ENCODE assay signal across 16 cellular contexts in the genomic region with DNA sequence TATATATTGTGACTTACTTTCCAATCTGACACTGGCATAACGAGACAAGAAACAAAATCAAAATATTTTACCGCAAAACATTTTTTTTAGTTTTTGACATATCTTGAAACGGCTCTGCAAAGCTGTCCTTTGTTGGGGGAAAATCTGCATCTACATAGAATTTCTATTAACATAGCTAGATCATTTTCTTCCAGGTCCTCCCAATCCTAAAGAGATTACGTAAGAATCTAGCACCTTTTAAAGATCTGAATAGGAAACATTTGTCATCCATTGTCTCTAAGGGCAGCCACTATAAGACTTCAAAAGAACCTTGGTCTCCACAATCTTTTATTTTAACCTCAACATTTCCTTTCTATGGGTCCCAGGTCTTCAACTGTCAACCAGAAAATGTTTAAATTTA. TPM values are rescaled to one million over a fixed set of nuclear protein-coding genes. Genes with fewer than 3 reads are reported as not detected.
A peak's percentile ranks its signal among the peaks of the same experiment; 100 is the strongest.
DNase-seq lines count a peak whose midpoint lies in the region; ATAC-seq lines count a peak whose summit lies in the region.
"Had no signal": no experiment of that assay in that cellular context is flagged by ENCODE, and none has a peak within 500 bp of the region (broad histone marks: within the 10 kb centered on the region; RNA-seq: fewer than 3 reads in every experiment).

No MANE protein-coding gene starts in this region.

- H3K27me3 Mint-ChIP-seq in activated naive CD8-positive, alpha-beta T cell: no peaks in the 10 kb centered on the region
- peaks cover 2% of the 10 kb centered on the region for H3K27me3 Mint-ChIP-seq in activated naive CD8-positive, alpha-beta T cell treated with anti-CD3 and anti-CD28 coated beads, Interleukin-2, amount 50 U/mL, for 24 hours
- H3K27me3 Mint-ChIP-seq in T-cell: no peaks in the 10 kb centered on the region
- H3K27me3 Mint-ChIP-seq in immature natural killer cell (ENCODE audit: low read depth in 3 of 3): peaks cover 6 to 12% (median 11%) of the 10 kb centered on the region in 3 donors
- peaks cover 7% of the 10 kb centered on the region for H3K27me3 Mint-ChIP-seq in stimulated activated naive CD8-positive, alpha-beta T cell treated with anti-CD3 and anti-CD28 coated beads, Interleukin-15, amount 100 ng/mL, for 72 hours

- peaks cover 2% of the 10 kb centered on the region for H3K36me3 Mint-ChIP-seq in activated naive CD8-positive, alpha-beta T cell
- H3K36me3 Mint-ChIP-seq in activated naive CD8-positive, alpha-beta T cell treated with anti-CD3 and anti-CD28 coated beads, Interleukin-2, amount 50 U/mL, for 24 hours (ENCODE audit: low read depth): peaks cover 6% of the 10 kb centered on the region
- H3K36me3 Mint-ChIP-seq in T-cell: no peaks in the 10 kb centered on the region
- H3K36me3 Mint-ChIP-seq in immature natural killer cell: peaks cover 0 to 4% (median 0%) of the 10 kb centered on the region in 3 donors

- POLR2A ChIA-PET in T-cell (lab: Charles Lee): no interaction called here

- H3K27ac Mint-ChIP-seq in activated naive CD8-positive, alpha-beta T cell: no peak overlapping the region
- H3K27ac Mint-ChIP-seq in activated naive CD8-positive, alpha-beta T cell treated with anti-CD3 and anti-CD28 coated beads, Interleukin-2, amount 50 U/mL, for 24 hours: no peak overlapping the region
- peak overlapping the region in 1 of 2 donors; percentile 92 for H3K27ac Mint-ChIP-seq in T-cell
- peak overlapping the region; percentile 82 to 92 (median 88) for H3K27ac Mint-ChIP-seq in immature natural killer cell
- no peak overlapping the region for H3K27ac Mint-ChIP-seq in stimulated activated naive CD8-positive, alpha-beta T cell treated with anti-CD3 and anti-CD28 coated beads, Interleukin-15, amount 100 ng/mL, for 72 hours

- H3K9me3 Mint-ChIP-seq in activated naive CD8-positive, alpha-beta T cell (ENCODE audit: low read depth): no peaks in the 10 kb centered on the region
- H3K9me3 Mint-ChIP-seq in activated naive CD8-positive, alpha-beta T cell treated with anti-CD3 and anti-CD28 coated beads, Interleukin-2, amount 50 U/mL, for 24 hours: peaks cover 19% of the 10 kb centered on the region
- no peaks in the 10 kb centered on the region for H3K9me3 Mint-ChIP-seq in T-cell
- no peaks in the 10 kb centered on the region for H3K9me3 Mint-ChIP-seq in immature natural killer cell
- H3K9me3 Mint-ChIP-seq in stimulated activated naive CD8-positive, alpha-beta T cell treated with anti-CD3 and anti-CD28 coated beads, Interleukin-15, amount 100 ng/mL, for 72 hours: peaks cover 0 to 6% of the 10 kb centered on the region in 2 donors

- CTCF ChIA-PET in T-cell (lab: Charles Lee): no interaction called here

- H3K4me3 Mint-ChIP-seq in activated naive CD8-positive, alpha-beta T cell: peak overlapping the region; percentile 93
- H3K4me3 Mint-ChIP-seq in activated naive CD8-positive, alpha-beta T cell treated with anti-CD3 and anti-CD28 coated beads, Interleukin-2, amount 50 U/mL, for 24 hours: no peak overlapping the region
- H3K4me3 Mint-ChIP-seq in T-cell (peak overlapping the region; percentile 91 to 95 (median 91)), immature natural killer cell (peak overlapping the region; percentile 87 to 96 (median 92))
- peak overlapping the region; percentile 90 to 94 for H3K4me3 Mint-ChIP-seq in stimulated activated naive CD8-positive, alpha-beta T cell treated with anti-CD3 and anti-CD28 coated beads, Interleukin-15, amount 100 ng/mL, for 72 hours

- ATAC-seq in activated naive CD8-positive, alpha-beta T cell treated with anti-CD3 and anti-CD28 coated beads, Interleukin-2, amount 50 U/mL, for 24 hours: no peak
- no peak for ATAC-seq in T-cell (replicated peaks in 1 of 4)
- ATAC-seq in stimulated activated naive CD8-positive, alpha-beta T cell treated with anti-CD3 and anti-CD28 coated beads, Interleukin-15, amount 100 ng/mL, for 72 hours: no peak

- no peak for DNase-seq in activated naive CD8-positive, alpha-beta T cell treated with anti-CD3 and anti-CD28 coated beads, Interleukin-2, amount 50 U/mL, for 24 hours
- no peak for DNase-seq in T-cell
- DNase-seq in immature natural killer cell: no peak
- DNase-seq in stimulated activated naive CD8-positive, alpha-beta T cell treated with anti-CD3 and anti-CD28 coated beads, Interleukin-15, amount 100 ng/mL, for 72 hours: no peak
- no peak for DNase-seq in HT-29 (ENCODE audit: low spot score)
- DNase-seq in NCI-H1930 (lab: John Stamatoyannopoulos, UW): no peak
- DNase-seq in NCI-H1694 (lab: John Stamatoyannopoulos, UW): no peak
- DNase-seq: activated T-cell treated with anti-CD3 and anti-CD28 coated beads for 4 hours, hippocampal formation, left lung, NCI-H1436, NCI-H446 treated with DMSO at 0.1 percent for 48 hours had no signal

- peaks cover 41% of the 10 kb centered on the region for H3K4me1 Mint-ChIP-seq in activated naive CD8-positive, alpha-beta T cell (ENCODE audit: low read depth)
- peaks cover 50% of the 10 kb centered on the region for H3K4me1 Mint-ChIP-seq in activated naive CD8-positive, alpha-beta T cell treated with anti-CD3 and anti-CD28 coated beads, Interleukin-2, amount 50 U/mL, for 24 hours
- H3K4me1 Mint-ChIP-seq in T-cell (peaks cover 35 to 51% (median 45%) of the 10 kb centered on the region in 3 donors), immature natural killer cell (peaks cover 73 to 86% of the 10 kb centered on the region in 2 donors)
- H3K4me1 Mint-ChIP-seq in stimulated activated naive CD8-positive, alpha-beta T cell treated with anti-CD3 and anti-CD28 coated beads, Interleukin-15, amount 100 ng/mL, for 72 hours: peaks cover 44% of the 10 kb centered on the region

RNA-seq across cellular contexts. Expression of gene MFF, which starts 1.2 kb away (rescaled TPM):
- total RNA-seq in T-cell: 10 to 100 TPM; 50.7 to 57.6 (median 54.0) TPM
- 100 to 1,000 TPM; 122 to 159 (median 148) TPM for polyA plus RNA-seq in immature natural killer cell
- total RNA-seq in HT-29 (2014; rRNA removed; shearing (Covaris generic)): 56.9 and 58.2 TPM in 2 replicates

RNA-seq across cellular contexts. Expression of gene TM4SF20, which starts 55.3 kb away (rescaled TPM):
- not detected for total RNA-seq in T-cell
- not detected for polyA plus RNA-seq in immature natural killer cell
- total RNA-seq in HT-29 (2014; rRNA removed; shearing (Covaris generic)): 0.36 TPM in 1 of 2 replicates, not detected in the other
- total RNA-seq: dermis microvascular lymphatic vessel endothelial cell, fibroblast of lung, left lung, skeletal muscle tissue had no signal

Comparison
In these comparisons a context has a peak if more than half of its experiments do, and no peak if none do; other contexts are left out.
1. H3K27ac Mint-ChIP-seq: peak in immature natural killer cell (6 of 6); none in activated naive CD8-positive, alpha-beta T cell (single experiment), activated naive CD8-positive, alpha-beta T cell treated with anti-CD3 and anti-CD28 coated beads, Interleukin-2, amount 50 U/mL, for 24 hours (single experiment) and stimulated activated naive CD8-positive, alpha-beta T cell treated with anti-CD3 and anti-CD28 coated beads, Interleukin-15, amount 100 ng/mL, for 72 hours (0 of 2).